1 cellular context compared by ENCODE assay signal in the genomic region with DNA sequence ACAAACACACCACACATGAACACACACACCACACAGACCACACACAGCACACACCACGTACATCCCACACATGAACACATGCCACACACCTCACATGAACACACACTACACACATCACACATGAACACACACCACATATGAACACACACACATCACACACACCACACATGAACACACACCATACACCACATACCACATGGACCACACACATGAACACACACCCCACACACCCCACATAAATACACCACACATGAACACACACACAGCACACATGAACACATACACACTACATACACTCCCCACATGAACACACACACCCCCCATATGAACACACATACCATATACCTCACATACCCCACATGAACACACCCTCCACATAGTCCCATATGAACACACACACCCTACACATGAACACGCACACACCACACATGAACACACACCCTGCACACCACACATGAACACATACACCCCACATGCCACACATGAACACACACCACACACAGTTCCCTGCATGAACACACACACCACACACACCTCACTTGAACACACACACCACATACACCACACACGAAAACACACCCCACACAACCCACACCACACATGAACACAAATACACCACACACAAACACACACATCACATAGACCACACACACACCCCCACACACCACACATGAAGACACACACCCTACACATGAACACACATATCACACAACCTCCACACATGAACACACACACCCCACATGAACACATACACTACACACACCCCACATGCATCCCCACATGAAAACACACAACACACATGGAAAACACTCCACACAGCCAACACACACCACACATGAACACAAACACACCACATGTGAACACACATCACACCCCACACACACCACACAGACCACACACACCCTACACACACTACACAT.
TF ChIP-seq lines count a peak whose summit lies in the region.

No MANE protein-coding gene starts in this region.

TF ChIP-seq in HEK293, 187 proteins besides CTCF, POLR2A, EP300 and RAD21 (continued from another document):
- TF ChIP-seq, protein P1, sequence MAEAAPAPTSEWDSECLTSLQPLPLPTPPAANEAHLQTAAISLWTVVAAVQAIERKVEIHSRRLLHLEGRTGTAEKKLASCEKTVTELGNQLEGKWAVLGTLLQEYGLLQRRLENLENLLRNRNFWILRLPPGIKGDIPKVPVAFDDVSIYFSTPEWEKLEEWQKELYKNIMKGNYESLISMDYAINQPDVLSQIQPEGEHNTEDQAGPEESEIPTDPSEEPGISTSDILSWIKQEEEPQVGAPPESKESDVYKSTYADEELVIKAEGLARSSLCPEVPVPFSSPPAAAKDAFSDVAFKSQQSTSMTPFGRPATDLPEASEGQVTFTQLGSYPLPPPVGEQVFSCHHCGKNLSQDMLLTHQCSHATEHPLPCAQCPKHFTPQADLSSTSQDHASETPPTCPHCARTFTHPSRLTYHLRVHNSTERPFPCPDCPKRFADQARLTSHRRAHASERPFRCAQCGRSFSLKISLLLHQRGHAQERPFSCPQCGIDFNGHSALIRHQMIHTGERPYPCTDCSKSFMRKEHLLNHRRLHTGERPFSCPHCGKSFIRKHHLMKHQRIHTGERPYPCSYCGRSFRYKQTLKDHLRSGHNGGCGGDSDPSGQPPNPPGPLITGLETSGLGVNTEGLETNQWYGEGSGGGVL (tag by site-specific recombination; IDR thresholded peaks at IDR 0.05): no peak; the same call in 1 of the 2 replicates
- TF ChIP-seq ZEB2 (tag by site-specific recombination; IDR thresholded peaks at IDR 0.05) (no peak), ZNF114 (tag by site-specific recombination; IDR thresholded peaks at IDR 0.05) (0 out of 2 replicates have a peak, but pooled peaks have one; percentile 23), ZNF175 (tag by site-specific recombination; IDR thresholded peaks at IDR 0.05) (peak; percentile 45; the same call in 1 of the 2 replicates), ZNF560 (tag by site-specific recombination; IDR thresholded peaks at IDR 0.05; ENCODE audit: borderline replicate concordance) (no peak), ZNF624 (tag by site-specific recombination; IDR thresholded peaks at IDR 0.05) (no peak), MEIS1 (CRISPR knock-in tag; IDR thresholded peaks at IDR 0.05; ENCODE audit: borderline replicate concordance) (no peak), ZNF626 (tag by site-specific recombination; IDR thresholded peaks at IDR 0.05) (no peak), ZNF423 (tag by site-specific recombination; IDR thresholded peaks at IDR 0.05) (no peak), SP3 (tag by site-specific recombination; IDR thresholded peaks at IDR 0.05) (no peak)
- TF ChIP-seq, protein P2, sequence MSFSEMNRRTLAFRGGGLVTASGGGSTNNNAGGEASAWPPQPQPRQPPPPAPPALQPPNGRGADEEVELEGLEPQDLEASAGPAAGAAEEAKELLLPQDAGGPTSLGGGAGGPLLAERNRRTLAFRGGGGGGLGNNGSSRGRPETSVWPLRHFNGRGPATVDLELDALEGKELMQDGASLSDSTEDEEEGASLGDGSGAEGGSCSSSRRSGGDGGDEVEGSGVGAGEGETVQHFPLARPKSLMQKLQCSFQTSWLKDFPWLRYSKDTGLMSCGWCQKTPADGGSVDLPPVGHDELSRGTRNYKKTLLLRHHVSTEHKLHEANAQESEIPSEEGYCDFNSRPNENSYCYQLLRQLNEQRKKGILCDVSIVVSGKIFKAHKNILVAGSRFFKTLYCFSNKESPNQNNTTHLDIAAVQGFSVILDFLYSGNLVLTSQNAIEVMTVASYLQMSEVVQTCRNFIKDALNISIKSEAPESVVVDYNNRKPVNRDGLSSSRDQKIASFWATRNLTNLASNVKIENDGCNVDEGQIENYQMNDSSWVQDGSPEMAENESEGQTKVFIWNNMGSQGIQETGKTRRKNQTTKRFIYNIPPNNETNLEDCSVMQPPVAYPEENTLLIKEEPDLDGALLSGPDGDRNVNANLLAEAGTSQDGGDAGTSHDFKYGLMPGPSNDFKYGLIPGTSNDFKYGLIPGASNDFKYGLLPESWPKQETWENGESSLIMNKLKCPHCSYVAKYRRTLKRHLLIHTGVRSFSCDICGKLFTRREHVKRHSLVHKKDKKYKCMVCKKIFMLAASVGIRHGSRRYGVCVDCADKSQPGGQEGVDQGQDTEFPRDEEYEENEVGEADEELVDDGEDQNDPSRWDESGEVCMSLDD (tag by site-specific recombination; IDR thresholded peaks at IDR 0.05): 0 out of 2 replicates have a peak, but pooled peaks have one; percentile 22
- TF ChIP-seq, protein P3, sequence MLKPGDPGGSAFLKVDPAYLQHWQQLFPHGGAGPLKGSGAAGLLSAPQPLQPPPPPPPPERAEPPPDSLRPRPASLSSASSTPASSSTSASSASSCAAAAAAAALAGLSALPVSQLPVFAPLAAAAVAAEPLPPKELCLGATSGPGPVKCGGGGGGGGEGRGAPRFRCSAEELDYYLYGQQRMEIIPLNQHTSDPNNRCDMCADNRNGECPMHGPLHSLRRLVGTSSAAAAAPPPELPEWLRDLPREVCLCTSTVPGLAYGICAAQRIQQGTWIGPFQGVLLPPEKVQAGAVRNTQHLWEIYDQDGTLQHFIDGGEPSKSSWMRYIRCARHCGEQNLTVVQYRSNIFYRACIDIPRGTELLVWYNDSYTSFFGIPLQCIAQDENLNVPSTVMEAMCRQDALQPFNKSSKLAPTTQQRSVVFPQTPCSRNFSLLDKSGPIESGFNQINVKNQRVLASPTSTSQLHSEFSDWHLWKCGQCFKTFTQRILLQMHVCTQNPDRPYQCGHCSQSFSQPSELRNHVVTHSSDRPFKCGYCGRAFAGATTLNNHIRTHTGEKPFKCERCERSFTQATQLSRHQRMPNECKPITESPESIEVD (tag by site-specific recombination; IDR thresholded peaks at IDR 0.05): no peak
- TF ChIP-seq, protein P4, sequence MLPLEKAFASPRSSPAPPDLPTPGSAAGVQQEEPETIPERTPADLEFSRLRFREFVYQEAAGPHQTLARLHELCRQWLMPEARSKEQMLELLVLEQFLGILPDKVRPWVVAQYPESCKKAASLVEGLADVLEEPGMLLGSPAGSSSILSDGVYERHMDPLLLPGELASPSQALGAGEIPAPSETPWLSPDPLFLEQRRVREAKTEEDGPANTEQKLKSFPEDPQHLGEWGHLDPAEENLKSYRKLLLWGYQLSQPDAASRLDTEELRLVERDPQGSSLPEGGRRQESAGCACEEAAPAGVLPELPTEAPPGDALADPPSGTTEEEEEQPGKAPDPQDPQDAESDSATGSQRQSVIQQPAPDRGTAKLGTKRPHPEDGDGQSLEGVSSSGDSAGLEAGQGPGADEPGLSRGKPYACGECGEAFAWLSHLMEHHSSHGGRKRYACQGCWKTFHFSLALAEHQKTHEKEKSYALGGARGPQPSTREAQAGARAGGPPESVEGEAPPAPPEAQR (tag by site-specific recombination; IDR thresholded peaks at IDR 0.05): 0 out of 2 replicates have a peak, but pooled peaks have one; percentile 45
